1 cellular context compared by ENCODE assay signal in genomic region chr17:57559226-57559625, GRCh38.
TF ChIP-seq lines count a peak whose summit lies in the region.

No MANE protein-coding gene starts in this region.

TF ChIP-seq in WTC11, 78 proteins besides CTCF, POLR2A, EP300 and RAD21 (continued from another document):
- TF ChIP-seq, protein P1, sequence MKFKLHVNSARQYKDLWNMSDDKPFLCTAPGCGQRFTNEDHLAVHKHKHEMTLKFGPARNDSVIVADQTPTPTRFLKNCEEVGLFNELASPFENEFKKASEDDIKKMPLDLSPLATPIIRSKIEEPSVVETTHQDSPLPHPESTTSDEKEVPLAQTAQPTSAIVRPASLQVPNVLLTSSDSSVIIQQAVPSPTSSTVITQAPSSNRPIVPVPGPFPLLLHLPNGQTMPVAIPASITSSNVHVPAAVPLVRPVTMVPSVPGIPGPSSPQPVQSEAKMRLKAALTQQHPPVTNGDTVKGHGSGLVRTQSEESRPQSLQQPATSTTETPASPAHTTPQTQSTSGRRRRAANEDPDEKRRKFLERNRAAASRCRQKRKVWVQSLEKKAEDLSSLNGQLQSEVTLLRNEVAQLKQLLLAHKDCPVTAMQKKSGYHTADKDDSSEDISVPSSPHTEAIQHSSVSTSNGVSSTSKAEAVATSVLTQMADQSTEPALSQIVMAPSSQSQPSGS (CRISPR knock-in tag; IDR thresholded peaks at IDR 0.05; ENCODE audit: borderline replicate concordance, low read depth): no peak
- TF ChIP-seq ZNF416 (CRISPR knock-in tag; IDR thresholded peaks at IDR 0.05): no peak
- TF ChIP-seq ZNF138 (CRISPR knock-in tag; conservative IDR thresholded peaks at IDR 0.05): no peak
- TF ChIP-seq TP53 (CRISPR knock-in tag; IDR thresholded peaks at IDR 0.05): no peak
- no peak for TF ChIP-seq JUN (CRISPR knock-in tag; IDR thresholded peaks at IDR 0.05)
TF ChIP-seq in WTC11: peak in this region for 0.
